1 cellular context compared by ENCODE assay signal in genomic region chr3:4614070-4614469, GRCh38.
TF ChIP-seq lines count a peak whose summit lies in the region.

No MANE protein-coding gene starts in this region.

TF ChIP-seq in HepG2, 621 proteins besides CTCF, POLR2A, EP300 and RAD21 (continued from another document and continues in another):
- TF ChIP-seq, protein P1, sequence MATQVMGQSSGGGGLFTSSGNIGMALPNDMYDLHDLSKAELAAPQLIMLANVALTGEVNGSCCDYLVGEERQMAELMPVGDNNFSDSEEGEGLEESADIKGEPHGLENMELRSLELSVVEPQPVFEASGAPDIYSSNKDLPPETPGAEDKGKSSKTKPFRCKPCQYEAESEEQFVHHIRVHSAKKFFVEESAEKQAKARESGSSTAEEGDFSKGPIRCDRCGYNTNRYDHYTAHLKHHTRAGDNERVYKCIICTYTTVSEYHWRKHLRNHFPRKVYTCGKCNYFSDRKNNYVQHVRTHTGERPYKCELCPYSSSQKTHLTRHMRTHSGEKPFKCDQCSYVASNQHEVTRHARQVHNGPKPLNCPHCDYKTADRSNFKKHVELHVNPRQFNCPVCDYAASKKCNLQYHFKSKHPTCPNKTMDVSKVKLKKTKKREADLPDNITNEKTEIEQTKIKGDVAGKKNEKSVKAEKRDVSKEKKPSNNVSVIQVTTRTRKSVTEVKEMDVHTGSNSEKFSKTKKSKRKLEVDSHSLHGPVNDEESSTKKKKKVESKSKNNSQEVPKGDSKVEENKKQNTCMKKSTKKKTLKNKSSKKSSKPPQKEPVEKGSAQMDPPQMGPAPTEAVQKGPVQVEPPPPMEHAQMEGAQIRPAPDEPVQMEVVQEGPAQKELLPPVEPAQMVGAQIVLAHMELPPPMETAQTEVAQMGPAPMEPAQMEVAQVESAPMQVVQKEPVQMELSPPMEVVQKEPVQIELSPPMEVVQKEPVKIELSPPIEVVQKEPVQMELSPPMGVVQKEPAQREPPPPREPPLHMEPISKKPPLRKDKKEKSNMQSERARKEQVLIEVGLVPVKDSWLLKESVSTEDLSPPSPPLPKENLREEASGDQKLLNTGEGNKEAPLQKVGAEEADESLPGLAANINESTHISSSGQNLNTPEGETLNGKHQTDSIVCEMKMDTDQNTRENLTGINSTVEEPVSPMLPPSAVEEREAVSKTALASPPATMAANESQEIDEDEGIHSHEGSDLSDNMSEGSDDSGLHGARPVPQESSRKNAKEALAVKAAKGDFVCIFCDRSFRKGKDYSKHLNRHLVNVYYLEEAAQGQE (IDR thresholded peaks at IDR 0.05; ENCODE audit: borderline replicate concordance in 1 of 2, low read depth in 1 of 2, low read length in 2 of 2): peak in 1 of 2 experiments; percentile 21; a peak in 1 of 4 replicates
- TF ChIP-seq CEBPB (IDR thresholded peaks at IDR 0.05; ENCODE audit: borderline replicate concordance, low read depth, low read length): peak; percentile 88
- TF ChIP-seq, protein P2, sequence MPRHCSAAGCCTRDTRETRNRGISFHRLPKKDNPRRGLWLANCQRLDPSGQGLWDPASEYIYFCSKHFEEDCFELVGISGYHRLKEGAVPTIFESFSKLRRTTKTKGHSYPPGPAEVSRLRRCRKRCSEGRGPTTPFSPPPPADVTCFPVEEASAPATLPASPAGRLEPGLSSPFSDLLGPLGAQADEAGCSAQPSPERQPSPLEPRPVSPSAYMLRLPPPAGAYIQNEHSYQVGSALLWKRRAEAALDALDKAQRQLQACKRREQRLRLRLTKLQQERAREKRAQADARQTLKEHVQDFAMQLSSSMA (CRISPR knock-in tag; IDR thresholded peaks at IDR 0.05): no peak
- no peak for TF ChIP-seq ZKSCAN8 (CRISPR knock-in tag; IDR thresholded peaks at IDR 0.05; ENCODE audit: borderline replicate concordance)
- no peak for TF ChIP-seq KLF6 (CRISPR knock-in tag; IDR thresholded peaks at IDR 0.05)
- TF ChIP-seq ZBTB39 (CRISPR knock-in tag; IDR thresholded peaks at IDR 0.05): no peak
- no peak for TF ChIP-seq ZBTB46 (CRISPR knock-in tag; IDR thresholded peaks at IDR 0.05; ENCODE audit: borderline replicate concordance)
- TF ChIP-seq ZMYM4 (CRISPR knock-in tag; IDR thresholded peaks at IDR 0.05): no peak
- TF ChIP-seq SALL1 (CRISPR knock-in tag; IDR thresholded peaks at IDR 0.05): 0 out of 2 replicates have a peak, but pooled peaks have one; percentile 19
- TF ChIP-seq ZNF180 (CRISPR knock-in tag; IDR thresholded peaks at IDR 0.05; ENCODE audit: borderline replicate concordance, low read depth): no peak
- TF ChIP-seq, protein P3, sequence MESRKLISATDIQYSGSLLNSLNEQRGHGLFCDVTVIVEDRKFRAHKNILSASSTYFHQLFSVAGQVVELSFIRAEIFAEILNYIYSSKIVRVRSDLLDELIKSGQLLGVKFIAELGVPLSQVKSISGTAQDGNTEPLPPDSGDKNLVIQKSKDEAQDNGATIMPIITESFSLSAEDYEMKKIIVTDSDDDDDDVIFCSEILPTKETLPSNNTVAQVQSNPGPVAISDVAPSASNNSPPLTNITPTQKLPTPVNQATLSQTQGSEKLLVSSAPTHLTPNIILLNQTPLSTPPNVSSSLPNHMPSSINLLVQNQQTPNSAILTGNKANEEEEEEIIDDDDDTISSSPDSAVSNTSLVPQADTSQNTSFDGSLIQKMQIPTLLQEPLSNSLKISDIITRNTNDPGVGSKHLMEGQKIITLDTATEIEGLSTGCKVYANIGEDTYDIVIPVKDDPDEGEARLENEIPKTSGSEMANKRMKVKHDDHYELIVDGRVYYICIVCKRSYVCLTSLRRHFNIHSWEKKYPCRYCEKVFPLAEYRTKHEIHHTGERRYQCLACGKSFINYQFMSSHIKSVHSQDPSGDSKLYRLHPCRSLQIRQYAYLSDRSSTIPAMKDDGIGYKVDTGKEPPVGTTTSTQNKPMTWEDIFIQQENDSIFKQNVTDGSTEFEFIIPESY (CRISPR knock-in tag; IDR thresholded peaks at IDR 0.05): peak; percentile 50; the same call in 1 of the 2 replicates
- TF ChIP-seq FOXA3 (CRISPR knock-in tag; IDR thresholded peaks at IDR 0.05): peak; percentile 57; the same call in 1 of the 2 replicates
- TF ChIP-seq GPN1 (CRISPR knock-in tag; IDR thresholded peaks at IDR 0.05; ENCODE audit: borderline replicate concordance): no peak
- no peak for TF ChIP-seq FOXA1 (IDR thresholded peaks at IDR 0.05)
- TF ChIP-seq FOXA1 (CRISPR knock-in tag; IDR thresholded peaks at IDR 0.05): 0 out of 2 replicates have a peak, but pooled peaks have one; percentile 42
- no peak for TF ChIP-seq ZNF468 (CRISPR knock-in tag; IDR thresholded peaks at IDR 0.05)
- TF ChIP-seq SALL2 (CRISPR knock-in tag; IDR thresholded peaks at IDR 0.05): no peak
- no peak for TF ChIP-seq E2F2 (CRISPR knock-in tag; IDR thresholded peaks at IDR 0.05; ENCODE audit: borderline replicate concordance)
- TF ChIP-seq ZSCAN9 (CRISPR knock-in tag; IDR thresholded peaks at IDR 0.05; ENCODE audit: borderline replicate concordance): no peak
- TF ChIP-seq ZNF34 (CRISPR knock-in tag; IDR thresholded peaks at IDR 0.05; ENCODE audit: borderline replicate concordance): no peak
- no peak for TF ChIP-seq ZNF570 (CRISPR knock-in tag; IDR thresholded peaks at IDR 0.05; ENCODE audit: borderline replicate concordance)
- TF ChIP-seq ZNF317 (CRISPR knock-in tag; IDR thresholded peaks at IDR 0.05): peak; percentile 77; the same call in 1 of the 2 replicates
- peak; percentile 79 for TF ChIP-seq ZMYM3 (CRISPR knock-in tag; IDR thresholded peaks at IDR 0.05)
- no peak for TF ChIP-seq MAFG (CRISPR knock-in tag; IDR thresholded peaks at IDR 0.05)
- TF ChIP-seq MIER3 (CRISPR knock-in tag; IDR thresholded peaks at IDR 0.05; ENCODE audit: borderline replicate concordance): 0 out of 2 replicates have a peak, but pooled peaks have one; percentile 38
- TF ChIP-seq ZSCAN25 (CRISPR knock-in tag; IDR thresholded peaks at IDR 0.05): no peak
- TF ChIP-seq ZNF367 (CRISPR knock-in tag; IDR thresholded peaks at IDR 0.05; ENCODE audit: borderline replicate concordance): no peak
- no peak for TF ChIP-seq ZNF768 (CRISPR knock-in tag; IDR thresholded peaks at IDR 0.05)
- TF ChIP-seq ZBTB3 (CRISPR knock-in tag; IDR thresholded peaks at IDR 0.05; ENCODE audit: borderline replicate concordance, low read depth): peak; percentile 95; the same call in 1 of the 2 replicates
- TF ChIP-seq NR0B2 (CRISPR knock-in tag; IDR thresholded peaks at IDR 0.05): no peak
- TF ChIP-seq FOXK1 (CRISPR knock-in tag; IDR thresholded peaks at IDR 0.05; ENCODE audit: borderline replicate concordance, low read depth): 0 out of 2 replicates have a peak, but pooled peaks have one; percentile 12
- TF ChIP-seq ZNF567 (CRISPR knock-in tag; IDR thresholded peaks at IDR 0.05; ENCODE audit: borderline replicate concordance): no peak
- no peak for TF ChIP-seq REPIN1 (CRISPR knock-in tag; IDR thresholded peaks at IDR 0.05; ENCODE audit: borderline replicate concordance, low read depth)
- TF ChIP-seq SATB2 (CRISPR knock-in tag; IDR thresholded peaks at IDR 0.05): no peak
- peak; percentile 99 for TF ChIP-seq ZNF770 (CRISPR knock-in tag; IDR thresholded peaks at IDR 0.05)
- TF ChIP-seq KDM1A (CRISPR knock-in tag; IDR thresholded peaks at IDR 0.05): peak; percentile 85; the same call in 1 of the 2 replicates
- TF ChIP-seq, protein P4, sequence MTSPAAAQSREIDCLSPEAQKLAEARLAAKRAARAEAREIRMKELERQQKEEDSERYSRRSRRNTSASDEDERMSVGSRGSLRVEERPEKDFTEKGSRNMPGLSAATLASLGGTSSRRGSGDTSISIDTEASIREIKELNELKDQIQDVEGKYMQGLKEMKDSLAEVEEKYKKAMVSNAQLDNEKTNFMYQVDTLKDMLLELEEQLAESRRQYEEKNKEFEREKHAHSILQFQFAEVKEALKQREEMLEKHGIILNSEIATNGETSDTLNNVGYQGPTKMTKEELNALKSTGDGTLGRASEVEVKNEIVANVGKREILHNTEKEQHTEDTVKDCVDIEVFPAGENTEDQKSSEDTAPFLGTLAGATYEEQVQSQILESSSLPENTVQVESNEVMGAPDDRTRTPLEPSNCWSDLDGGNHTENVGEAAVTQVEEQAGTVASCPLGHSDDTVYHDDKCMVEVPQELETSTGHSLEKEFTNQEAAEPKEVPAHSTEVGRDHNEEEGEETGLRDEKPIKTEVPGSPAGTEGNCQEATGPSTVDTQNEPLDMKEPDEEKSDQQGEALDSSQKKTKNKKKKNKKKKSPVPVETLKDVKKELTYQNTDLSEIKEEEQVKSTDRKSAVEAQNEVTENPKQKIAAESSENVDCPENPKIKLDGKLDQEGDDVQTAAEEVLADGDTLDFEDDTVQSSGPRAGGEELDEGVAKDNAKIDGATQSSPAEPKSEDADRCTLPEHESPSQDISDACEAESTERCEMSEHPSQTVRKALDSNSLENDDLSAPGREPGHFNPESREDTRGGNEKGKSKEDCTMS (CRISPR knock-in tag; conservative IDR thresholded peaks at IDR 0.05): no peak
- TF ChIP-seq ZFAT (CRISPR knock-in tag; conservative IDR thresholded peaks at IDR 0.05): no peak
- TF ChIP-seq SMAD9 (CRISPR knock-in tag; IDR thresholded peaks at IDR 0.05): no peak
- TF ChIP-seq, protein P5, sequence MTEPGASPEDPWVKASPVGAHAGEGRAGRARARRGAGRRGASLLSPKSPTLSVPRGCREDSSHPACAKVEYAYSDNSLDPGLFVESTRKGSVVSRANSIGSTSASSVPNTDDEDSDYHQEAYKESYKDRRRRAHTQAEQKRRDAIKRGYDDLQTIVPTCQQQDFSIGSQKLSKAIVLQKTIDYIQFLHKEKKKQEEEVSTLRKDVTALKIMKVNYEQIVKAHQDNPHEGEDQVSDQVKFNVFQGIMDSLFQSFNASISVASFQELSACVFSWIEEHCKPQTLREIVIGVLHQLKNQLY (CRISPR knock-in tag; IDR thresholded peaks at IDR 0.05): no peak
- no peak for TF ChIP-seq MYNN (CRISPR knock-in tag; IDR thresholded peaks at IDR 0.05; ENCODE audit: low read depth)
- TF ChIP-seq, protein P6, sequence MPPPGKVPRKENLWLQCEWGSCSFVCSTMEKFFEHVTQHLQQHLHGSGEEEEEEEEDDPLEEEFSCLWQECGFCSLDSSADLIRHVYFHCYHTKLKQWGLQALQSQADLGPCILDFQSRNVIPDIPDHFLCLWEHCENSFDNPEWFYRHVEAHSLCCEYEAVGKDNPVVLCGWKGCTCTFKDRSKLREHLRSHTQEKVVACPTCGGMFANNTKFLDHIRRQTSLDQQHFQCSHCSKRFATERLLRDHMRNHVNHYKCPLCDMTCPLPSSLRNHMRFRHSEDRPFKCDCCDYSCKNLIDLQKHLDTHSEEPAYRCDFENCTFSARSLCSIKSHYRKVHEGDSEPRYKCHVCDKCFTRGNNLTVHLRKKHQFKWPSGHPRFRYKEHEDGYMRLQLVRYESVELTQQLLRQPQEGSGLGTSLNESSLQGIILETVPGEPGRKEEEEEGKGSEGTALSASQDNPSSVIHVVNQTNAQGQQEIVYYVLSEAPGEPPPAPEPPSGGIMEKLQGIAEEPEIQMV (CRISPR knock-in tag; IDR thresholded peaks at IDR 0.05; ENCODE audit: low read depth): no peak
- no peak for TF ChIP-seq FOXP1 (IDR thresholded peaks at IDR 0.05)
- TF ChIP-seq FOXP1 (CRISPR knock-in tag; IDR thresholded peaks at IDR 0.05): peak; percentile 53; the same call in 1 of the 2 replicates
- 0 out of 2 replicates have a peak, but pooled peaks have one; percentile 18 for TF ChIP-seq SOX5 (CRISPR knock-in tag; IDR thresholded peaks at IDR 0.05; ENCODE audit: borderline replicate concordance)
